9 cellular contexts compared by ENCODE assay signal in genomic region chr1:52820830-52821229, GRCh38. TPM values are rescaled to one million over a fixed set of nuclear protein-coding genes. Genes with fewer than 3 reads are reported as not detected.
"Had no signal": no experiment of that assay in that cellular context is flagged by ENCODE, and none has a peak within 500 bp of the region (broad histone marks: within the 10 kb centered on the region; RNA-seq: fewer than 3 reads in every experiment).

No MANE protein-coding gene starts in this region.

RNA-seq across cellular contexts. Expression of gene ZYG11A, which starts 21.7 kb away (rescaled TPM):
- total RNA-seq: naive thymus-derived CD8-positive, alpha-beta T cell; pancreas; progenitor cell of endocrine pancreas; right atrium auricular region; sigmoid colon; skeletal muscle tissue; smooth muscle cell had no signal
- polyA plus RNA-seq: naive thymus-derived CD4-positive, alpha-beta T cell; pancreas; psoas muscle; smooth muscle cell had no signal
